ENCODE assay signal across 8 cellular contexts in genomic region chr12:93570552-93571359, GRCh38.
DNase-seq lines count a peak whose midpoint lies in the region; ATAC-seq lines count a peak whose summit lies in the region.

No MANE protein-coding gene starts in this region.

- DNase-seq in 8988T = peak; percentile 83
- DNase-seq in NCI-H2171 treated with DMSO at 0.1 percent for 48 hours (lab: John Stamatoyannopoulos, UW) = peak; percentile 89
- peak; percentile 83 to 90 (median 86) for DNase-seq in activated CD4-positive, CD25-positive, alpha-beta regulatory T cell (lab: John Stamatoyannopoulos, UW)
- DNase-seq in caudate nucleus (lab: John Stamatoyannopoulos, UW) = peak in 59 of 61 donors; percentile 17 to 95 (median 82)
- DNase-seq in iris pigment epithelial cell (ENCODE audit: low read depth) = peak; percentile 96
- peak; percentile 81 to 83 for DNase-seq in stimulated activated CD4-positive, alpha-beta T cell treated with anti-CD3 and anti-CD28 coated beads, Interleukin-12 subunit alpha, Interleukin-12 subunit beta, amount 100 ng/mL, for 24 hours (ENCODE audit: low read depth in 2 of 2)

- H3K27ac ChIP-seq in caudate nucleus (ENCODE audit: low read depth, low read length) = peak overlapping the region; percentile 80

- ATAC-seq in GM18508 (IDR thresholded peaks at IDR 0.05; ENCODE audit: insufficient read depth, unreplicated experiment) = peak; percentile 36
- ATAC-seq in HG02981 (IDR thresholded peaks at IDR 0.05; ENCODE audit: unreplicated experiment) = peak; percentile 42

Comparison
In these comparisons a context has a peak if more than half of its experiments do, and no peak if none do; other contexts are left out.
1. Peak in every context shown above with its lines: DNase-seq, ATAC-seq and H3K27ac ChIP-seq.